Comparison of ENCODE assay signal across 1 cellular context in genomic region chr17:49861150-49861884, GRCh38.
TF ChIP-seq lines count a peak whose summit lies in the region.

No MANE protein-coding gene starts in this region.

TF ChIP-seq in HepG2, 621 proteins besides CTCF, POLR2A, EP300 and RAD21 (continued from another document and continues in another):
- 0 out of 2 replicates have a peak, but pooled peaks have one; percentile 79 for TF ChIP-seq EED (CRISPR knock-in tag; IDR thresholded peaks at IDR 0.05)
- no peak for TF ChIP-seq TFAP4 (IDR thresholded peaks at IDR 0.05; ENCODE audit: borderline replicate concordance, low read depth)
- TF ChIP-seq ZNF354B (CRISPR knock-in tag; IDR thresholded peaks at IDR 0.05): no peak
- peak; percentile 24; the same call in 1 of the 2 replicates for TF ChIP-seq ZBTB2 (CRISPR knock-in tag; IDR thresholded peaks at IDR 0.05; ENCODE audit: low read depth)
- TF ChIP-seq ZNF788 (CRISPR knock-in tag; IDR thresholded peaks at IDR 0.05; ENCODE audit: borderline replicate concordance): peak; percentile 53; the same call in 1 of the 2 replicates
- peak; percentile 77 for TF ChIP-seq TBX2 (CRISPR knock-in tag; IDR thresholded peaks at IDR 0.05; ENCODE audit: borderline replicate concordance)
- TF ChIP-seq MEIS1 (CRISPR knock-in tag; IDR thresholded peaks at IDR 0.05; ENCODE audit: borderline replicate concordance): 0 out of 2 replicates have a peak, but pooled peaks have one; percentile 37
- no peak for TF ChIP-seq ZNF503 (CRISPR knock-in tag; IDR thresholded peaks at IDR 0.05)
- TF ChIP-seq NPAS2 (CRISPR knock-in tag; IDR thresholded peaks at IDR 0.05; ENCODE audit: borderline replicate concordance): no peak
- TF ChIP-seq AKAP8 (CRISPR knock-in tag; IDR thresholded peaks at IDR 0.05): 0 out of 2 replicates have a peak, but pooled peaks have one; percentile 22
- TF ChIP-seq ZNF572 (CRISPR knock-in tag; IDR thresholded peaks at IDR 0.05): peak; percentile 73
- TF ChIP-seq TRIM24 (CRISPR knock-in tag; IDR thresholded peaks at IDR 0.05): no peak
- TF ChIP-seq DMAP1 (CRISPR knock-in tag; IDR thresholded peaks at IDR 0.05): no peak
- no peak for TF ChIP-seq ARNTL (CRISPR knock-in tag; IDR thresholded peaks at IDR 0.05)
- TF ChIP-seq HIC2 (CRISPR knock-in tag; IDR thresholded peaks at IDR 0.05; ENCODE audit: low read depth): peak; percentile 68; the same call in 1 of the 2 replicates
- peak; percentile 99 for TF ChIP-seq SMC3 (IDR thresholded peaks at IDR 0.05; ENCODE audit: low read length)
- TF ChIP-seq HMG20A (CRISPR knock-in tag; IDR thresholded peaks at IDR 0.05; ENCODE audit: borderline replicate concordance): 0 out of 2 replicates have a peak, but pooled peaks have one; percentile 28
- TF ChIP-seq ZFP36 (IDR thresholded peaks at IDR 0.05; ENCODE audit: borderline replicate concordance, low read depth, low read length, partially characterized antibody): no peak
- 0 out of 2 replicates have a peak, but pooled peaks have one; percentile 47 for TF ChIP-seq MXD4 (CRISPR knock-in tag; IDR thresholded peaks at IDR 0.05)
- peak; percentile 44; the same call in 1 of the 2 replicates for TF ChIP-seq ZNF619 (CRISPR knock-in tag; IDR thresholded peaks at IDR 0.05)
- TF ChIP-seq RARG (CRISPR knock-in tag; IDR thresholded peaks at IDR 0.05; ENCODE audit: low read depth): no peak
- TF ChIP-seq ERF (CRISPR knock-in tag; IDR thresholded peaks at IDR 0.05): peak; percentile 81
- TF ChIP-seq YEATS2 (CRISPR knock-in tag; IDR thresholded peaks at IDR 0.05; ENCODE audit: borderline replicate concordance): no peak
- no peak; the same call in 1 of the 2 replicates for TF ChIP-seq ZNF224 (CRISPR knock-in tag; IDR thresholded peaks at IDR 0.05)
- TF ChIP-seq BCL6 (CRISPR knock-in tag; IDR thresholded peaks at IDR 0.05): no peak
- TF ChIP-seq PRDM10 (CRISPR knock-in tag; IDR thresholded peaks at IDR 0.05; ENCODE audit: low read depth): no peak
- TF ChIP-seq MEIS2 (CRISPR knock-in tag; IDR thresholded peaks at IDR 0.05): peak; percentile 36; the same call in 1 of the 2 replicates
- no peak for TF ChIP-seq PRPF4 (IDR thresholded peaks at IDR 0.05; ENCODE audit: low read depth, low read length, poor library complexity, severe bottlenecking)
- TF ChIP-seq ARHGAP35 (CRISPR knock-in tag; IDR thresholded peaks at IDR 0.05; ENCODE audit: borderline replicate concordance): no peak; the same call in 1 of the 2 replicates
- TF ChIP-seq PHF21A (CRISPR knock-in tag; IDR thresholded peaks at IDR 0.05): peak; percentile 57; the same call in 1 of the 2 replicates
- peak; percentile 29; the same call in 1 of the 2 replicates for TF ChIP-seq ZFX (CRISPR knock-in tag; IDR thresholded peaks at IDR 0.05; ENCODE audit: low read depth)
- peak; percentile 55; the same call in 1 of the 2 replicates for TF ChIP-seq KAT8 (CRISPR knock-in tag; IDR thresholded peaks at IDR 0.05)
- peak; percentile 70 for TF ChIP-seq HNF4A (CRISPR knock-in tag; IDR thresholded peaks at IDR 0.05)
- TF ChIP-seq NFE2L1 (CRISPR knock-in tag; IDR thresholded peaks at IDR 0.05; ENCODE audit: borderline replicate concordance): no peak
- no peak for TF ChIP-seq HMGA1 (CRISPR knock-in tag; conservative IDR thresholded peaks at IDR 0.05)
- TF ChIP-seq ZGPAT (CRISPR knock-in tag; IDR thresholded peaks at IDR 0.05): peak; percentile 57; the same call in 1 of the 2 replicates
- no peak for TF ChIP-seq RFXANK (CRISPR knock-in tag; IDR thresholded peaks at IDR 0.05)
- TF ChIP-seq STAT5B (CRISPR knock-in tag; IDR thresholded peaks at IDR 0.05): no peak
- TF ChIP-seq HNRNPLL (IDR thresholded peaks at IDR 0.05; ENCODE audit: low read depth, low read length, poor library complexity, severe bottlenecking): no peak
- TF ChIP-seq ZSCAN20 (CRISPR knock-in tag; IDR thresholded peaks at IDR 0.05; ENCODE audit: borderline replicate concordance): no peak
- TF ChIP-seq RBFOX2 (IDR thresholded peaks at IDR 0.05; ENCODE audit: low read depth, low read length): no peak
- no peak for TF ChIP-seq SATB2 (CRISPR knock-in tag; IDR thresholded peaks at IDR 0.05)
- no peak for TF ChIP-seq ZNF549 (CRISPR knock-in tag; IDR thresholded peaks at IDR 0.05)
- 0 out of 2 replicates have a peak, but pooled peaks have one; percentile 24 for TF ChIP-seq ZNF720 (CRISPR knock-in tag; IDR thresholded peaks at IDR 0.05)
- TF ChIP-seq ATF4 (CRISPR knock-in tag; IDR thresholded peaks at IDR 0.05): no peak
- TF ChIP-seq GMEB1 (CRISPR knock-in tag; IDR thresholded peaks at IDR 0.05; ENCODE audit: borderline replicate concordance): peak; percentile 54; the same call in 1 of the 2 replicates
